8 cellular contexts compared by ENCODE assay signal in genomic region chr17:31216053-31216751, GRCh38.
DNase-seq lines count a peak whose midpoint lies in the region; ATAC-seq and TF ChIP-seq lines count a peak whose summit lies in the region.

No MANE protein-coding gene starts in this region.

- TF ChIP-seq POLR2A in sigmoid colon (IDR thresholded peaks at IDR 0.05) = no peak

- in situ Hi-C loops in SK-MEL-5 (cut with HindIII; ENCODE audit: low pct_unique_long_range_greater_than_20kb, low sequenced_read_pairs) = no loop called here

- H3K79me2 ChIP-seq in DND-41 (ENCODE audit: insufficient read depth, low read length) (no peaks in the 10 kb centered on the region), KMS-11 (ENCODE audit: insufficient read depth, low read depth) (no peaks in the 10 kb centered on the region)

- no peak overlapping the region for H3K4me3 ChIP-seq in DND-41 (ENCODE audit: low read depth in 1 of 2, low read length in 2 of 2)
- no peak overlapping the region for H3K4me3 ChIP-seq in KMS-11 (IDR thresholded peaks at IDR 0.05; ENCODE audit: insufficient read depth, low read depth, low read length)
- no peak overlapping the region for H3K4me3 ChIP-seq in foreskin fibroblast (ENCODE audit: low read depth in 1 of 2, low read length in 2 of 2)
- no peak overlapping the region for H3K4me3 ChIP-seq in sigmoid colon
- H3K4me3 ChIP-seq in mucosa of descending colon = no peak overlapping the region

- no peak overlapping the region for H3K4me2 ChIP-seq in DND-41 (ENCODE audit: insufficient read depth, low read length)
- no peak overlapping the region for H3K4me2 ChIP-seq in KMS-11

- intact Hi-C loops in sigmoid colon (cut with DNase I) = loop anchor here (2.0 to 5.0 kb wide), 2 partner anchors 124 to 201 kb away; partner anchors contain the start of gene NF1
- intact Hi-C loops in mucosa of descending colon (cut with DNase I, micrococcal nuclease) = loop anchor here (5.0 kb wide), 1 partner anchor 204 kb away; no protein-coding TSS in a partner anchor

- TF ChIP-seq CTCF in DND-41 (IDR thresholded peaks at IDR 0.05; ENCODE audit: borderline replicate concordance, extremely low read depth, low read length, poor library complexity, severe bottlenecking) = peak; percentile 72
- TF ChIP-seq CTCF in KMS-11 (conservative IDR thresholded peaks at IDR 0.05; ENCODE audit: low read depth, low read length) = peak; percentile 93
- TF ChIP-seq CTCF in foreskin fibroblast (IDR thresholded peaks at IDR 0.05; ENCODE audit: low read depth, low read length) = peak; percentile 13
- peak; percentile 16 to 69 (median 52) for TF ChIP-seq CTCF in sigmoid colon (IDR thresholded peaks at IDR 0.05)
- TF ChIP-seq CTCF in mucosa of descending colon (IDR thresholded peaks at IDR 0.05) = no peak

- ATAC-seq in DND-41 (ENCODE audit: insufficient read depth, low read depth) (no peak), mucosa of descending colon (no peak), HG02852 (IDR thresholded peaks at IDR 0.05; ENCODE audit: unreplicated experiment) (no peak)

- no peaks in the 10 kb centered on the region for H3K9me3 ChIP-seq in DND-41 (ENCODE audit: insufficient read depth, low read length, severe bottlenecking)
- no peaks in the 10 kb centered on the region for H3K9me3 ChIP-seq in sigmoid colon
- H3K9me3 ChIP-seq in mucosa of descending colon = no peaks in the 10 kb centered on the region

- peaks cover 41% of the 10 kb centered on the region for H3K36me3 ChIP-seq in DND-41 (ENCODE audit: insufficient read depth, low read length)
- no peaks in the 10 kb centered on the region for H3K36me3 ChIP-seq in KMS-11 (ENCODE audit: insufficient read depth)
- H3K36me3 ChIP-seq in sigmoid colon = peaks cover 0 to 37% (median 0%) of the 10 kb centered on the region in 4 donors
- H3K36me3 ChIP-seq in mucosa of descending colon (ENCODE audit: low read depth) = no peaks in the 10 kb centered on the region

- H2AFZ ChIP-seq in DND-41 (ENCODE audit: low read depth, low read length) (no peak overlapping the region), KMS-11 (ENCODE audit: low read depth) (no peak overlapping the region)

- H3K27me3 ChIP-seq in DND-41 (ENCODE audit: insufficient read depth, low read length, poor library complexity) (no peaks in the 10 kb centered on the region), KMS-11 (ENCODE audit: insufficient read depth, low read depth) (no peaks in the 10 kb centered on the region), sigmoid colon (no peaks in the 10 kb centered on the region)

- no peak for DNase-seq in DND-41
- peak; percentile 55 for DNase-seq in SK-MEL-5 (ENCODE audit: low read depth, low spot score)
- DNase-seq in foreskin fibroblast = peak; percentile 73 to 83
- no peak for DNase-seq in sigmoid colon
- DNase-seq in mucosa of descending colon = no peak
- no peak for DNase-seq in D341Med (ENCODE audit: low spot score)

- 45 to 51% methylated on average over 5 of the region's 5 CpGs for WGBS in sigmoid colon, 2 donors

- H3K4me1 ChIP-seq in DND-41 (ENCODE audit: insufficient read depth, low read length) (no peaks in the 10 kb centered on the region), KMS-11 (ENCODE audit: low read depth, poor library complexity, severe bottlenecking) (no peaks in the 10 kb centered on the region), sigmoid colon (peaks cover 0 to 4% (median 0%) of the 10 kb centered on the region in 4 donors), mucosa of descending colon (ENCODE audit: low read depth) (no peaks in the 10 kb centered on the region)

- H4K20me1 ChIP-seq in DND-41 (ENCODE audit: insufficient read depth, low read length) (no peaks in the 10 kb centered on the region), KMS-11 (ENCODE audit: insufficient read depth) (no peaks in the 10 kb centered on the region)

- no peak for TF ChIP-seq EP300 in sigmoid colon (IDR thresholded peaks at IDR 0.05)

- H3K27ac ChIP-seq in DND-41 (ENCODE audit: low read length) (no peak overlapping the region), KMS-11 (no peak overlapping the region), sigmoid colon (peak overlapping the region in 1 of 4 donors; percentile 40)

- H3K9ac ChIP-seq in DND-41 (ENCODE audit: low read depth, low read length) (no peak overlapping the region), KMS-11 (no peak overlapping the region)

Comparison
In these comparisons a context has a peak if more than half of its experiments do, and no peak if none do; other contexts are left out.
1. DNase-seq: peak in SK-MEL-5 (single experiment) and foreskin fibroblast (2 of 2); none in DND-41 (single experiment), sigmoid colon (single experiment), mucosa of descending colon (0 of 3) and D341Med (single experiment).